27 cellular contexts compared by ENCODE assay signal in the genomic region with DNA sequence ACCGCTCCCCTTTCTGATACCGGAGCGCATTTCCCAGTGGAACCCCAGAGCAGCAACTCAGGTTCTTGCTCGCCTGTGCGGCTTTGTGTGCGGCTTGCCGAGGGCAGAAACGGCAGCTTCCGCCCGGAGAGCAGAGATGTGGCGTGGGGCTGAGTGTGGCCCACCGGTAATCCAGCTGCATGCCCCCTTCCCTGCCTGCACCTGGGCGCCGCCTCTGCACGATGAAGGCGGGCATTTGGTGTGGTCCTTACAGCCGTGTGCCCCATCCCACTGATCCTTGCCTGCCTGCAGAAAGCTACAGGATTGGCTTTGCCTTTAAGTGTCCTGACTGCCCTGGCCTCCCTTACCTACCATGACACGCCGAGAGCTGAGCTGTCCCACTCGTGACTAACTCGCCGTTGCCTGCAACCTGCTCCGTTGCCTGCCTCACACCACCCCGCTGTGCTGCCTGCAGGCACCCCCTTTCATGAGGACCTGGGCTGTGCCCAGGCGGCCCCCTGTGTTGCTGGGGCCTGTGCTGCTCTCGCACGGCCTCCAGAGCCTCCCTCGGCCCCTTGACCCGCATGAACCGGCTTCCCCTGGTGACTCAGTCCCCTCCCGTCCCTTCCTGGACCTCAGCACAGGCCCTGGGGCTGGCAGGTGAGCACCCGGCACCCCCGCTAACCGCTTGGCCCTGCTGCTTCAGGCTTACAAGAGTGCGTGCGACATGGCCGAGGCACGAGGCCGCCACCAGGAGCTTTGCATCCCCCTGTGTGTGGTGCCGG.
"Had no signal": no experiment of that assay in that cellular context is flagged by ENCODE, and none has a peak within 500 bp of the region (broad histone marks: within the 10 kb centered on the region; RNA-seq: fewer than 3 reads in every experiment).

No MANE protein-coding gene starts in this region.

- H3K9me3 ChIP-seq: adrenal gland, esophagus squamous epithelium, lower lobe of right lung, right lobe of liver, upper lobe of right lung had no signal

- DNase-seq: activated CD4-positive, alpha-beta memory T cell treated with anti-CD3 and anti-CD28 coated beads for 36 hours; activated CD4-positive, alpha-beta T cell treated with anti-CD3 and anti-CD28 coated beads, Interleukin-2, amount 10 ng/mL, durations not matched to agents 24 days and 14 days; activated CD8-positive, alpha-beta memory T cell treated with anti-CD3 and anti-CD28 coated beads, Interleukin-2, amount 50 U/mL, for 4 hours; activated naive CD4-positive, alpha-beta T cell treated with Interleukin-2 at 50 U/mL for 16 hours; activated naive CD8-positive, alpha-beta T cell treated with anti-CD3 and anti-CD28 coated beads for 36 hours; activated T-cell treated with anti-CD3 and anti-CD28 coated beads, Interleukin-2, amount 50 U/mL, for 1 hour; adrenal gland; body of pancreas; cortex of kidney; esophagus squamous epithelium; foreskin melanocyte; heart right ventricle; lower lobe of right lung; mesenchymal stem cell; naive thymus-derived CD8-positive, alpha-beta T cell; occipital lobe; right lobe of liver; stimulated activated CD4-positive, alpha-beta T cell treated with anti-CD3 and anti-CD28 coated beads, Interleukin-12 subunit alpha, Interleukin-12 subunit beta, amount 100 ng/mL, for 4 hours; stimulated activated CD4-positive, alpha-beta T cell treated with anti-CD3 and anti-CD28 coated beads, Interleukin-4, amount 100 ng/mL, for 1 hour; stimulated activated naive CD8-positive, alpha-beta T cell treated with anti-CD3 and anti-CD28 coated beads, Interleukin-15, amount 100 ng/mL, for 72 hours; T-helper 9 cell; upper lobe of right lung had no signal

- H3K36me3 ChIP-seq: adrenal gland, right lobe of liver had no signal

- H3K4me1 ChIP-seq: left lung, right lobe of liver had no signal

- FAIRE-seq: TTC549 had no signal

- H3K4me3 Mint-ChIP-seq: activated CD4-positive, alpha-beta memory T cell treated with anti-CD3 and anti-CD28 coated beads for 36 hours; activated CD4-positive, alpha-beta T cell treated with anti-CD3 and anti-CD28 coated beads, Interleukin-2, amount 10 ng/mL, durations not matched to agents 24 days and 14 days; activated naive CD8-positive, alpha-beta T cell treated with anti-CD3 and anti-CD28 coated beads for 36 hours; naive thymus-derived CD8-positive, alpha-beta T cell; neural crest cell; stimulated activated naive CD8-positive, alpha-beta T cell treated with anti-CD3 and anti-CD28 coated beads, Interleukin-15, amount 100 ng/mL, for 72 hours had no signal

- H3K27me3 ChIP-seq: adrenal gland, body of pancreas, esophagus squamous epithelium, heart right ventricle, left lung, right lobe of liver, upper lobe of right lung had no signal

- H3K27ac ChIP-seq: adrenal gland, body of pancreas, epithelial cell of prostate, esophagus squamous epithelium, heart right ventricle, left lung, lower lobe of right lung, right lobe of liver, upper lobe of right lung, VCaP had no signal

- H3K27me3 Mint-ChIP-seq: activated CD4-positive, alpha-beta memory T cell treated with anti-CD3 and anti-CD28 coated beads for 36 hours; activated CD4-positive, alpha-beta T cell treated with anti-CD3 and anti-CD28 coated beads, Interleukin-2, amount 10 ng/mL, durations not matched to agents 24 days and 14 days; activated naive CD8-positive, alpha-beta T cell treated with anti-CD3 and anti-CD28 coated beads for 36 hours; naive thymus-derived CD8-positive, alpha-beta T cell; stimulated activated naive CD8-positive, alpha-beta T cell treated with anti-CD3 and anti-CD28 coated beads, Interleukin-15, amount 100 ng/mL, for 72 hours had no signal

- H3K9me3 Mint-ChIP-seq: activated CD4-positive, alpha-beta memory T cell treated with anti-CD3 and anti-CD28 coated beads for 36 hours; activated CD4-positive, alpha-beta T cell treated with anti-CD3 and anti-CD28 coated beads, Interleukin-2, amount 10 ng/mL, durations not matched to agents 24 days and 14 days; activated naive CD8-positive, alpha-beta T cell treated with anti-CD3 and anti-CD28 coated beads for 36 hours; neural crest cell; stimulated activated naive CD8-positive, alpha-beta T cell treated with anti-CD3 and anti-CD28 coated beads, Interleukin-15, amount 100 ng/mL, for 72 hours had no signal

- ATAC-seq: body of pancreas; naive thymus-derived CD8-positive, alpha-beta T cell had no signal

- H3K4me1 Mint-ChIP-seq: activated CD4-positive, alpha-beta T cell treated with anti-CD3 and anti-CD28 coated beads, Interleukin-2, amount 10 ng/mL, durations not matched to agents 24 days and 14 days; activated naive CD8-positive, alpha-beta T cell treated with anti-CD3 and anti-CD28 coated beads for 36 hours; naive thymus-derived CD8-positive, alpha-beta T cell; neural crest cell; stimulated activated naive CD8-positive, alpha-beta T cell treated with anti-CD3 and anti-CD28 coated beads, Interleukin-15, amount 100 ng/mL, for 72 hours had no signal

- H3K4me3 ChIP-seq: adrenal gland, body of pancreas, esophagus squamous epithelium, heart right ventricle, left lung, lower lobe of right lung, right lobe of liver, upper lobe of right lung had no signal

- H3K27ac Mint-ChIP-seq: activated CD4-positive, alpha-beta memory T cell treated with anti-CD3 and anti-CD28 coated beads for 36 hours; activated CD4-positive, alpha-beta T cell treated with anti-CD3 and anti-CD28 coated beads, Interleukin-2, amount 10 ng/mL, durations not matched to agents 24 days and 14 days; activated naive CD8-positive, alpha-beta T cell treated with anti-CD3 and anti-CD28 coated beads for 36 hours; stimulated activated naive CD8-positive, alpha-beta T cell treated with anti-CD3 and anti-CD28 coated beads, Interleukin-15, amount 100 ng/mL, for 72 hours had no signal
